ENCODE assay signal across 33 cellular contexts in the genomic region with DNA sequence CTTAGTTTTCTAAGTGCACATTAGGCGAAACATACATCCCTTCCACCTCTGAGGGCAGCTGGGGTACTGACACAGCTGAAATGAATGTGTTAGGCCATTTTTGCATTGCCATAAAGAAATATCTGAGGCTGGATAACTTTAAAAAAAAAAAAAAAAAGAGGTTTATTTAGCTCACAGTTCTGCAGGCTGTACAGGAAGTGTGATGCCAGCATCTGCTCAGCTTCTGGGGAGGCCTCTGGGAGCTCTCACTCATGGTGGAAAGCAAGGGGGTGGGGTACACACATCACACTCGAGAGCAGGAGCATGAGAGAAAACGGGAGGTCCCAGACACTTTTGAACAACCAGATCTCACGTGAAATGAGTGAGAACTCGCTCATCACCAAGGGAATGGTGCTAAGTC.
"Had no signal": no experiment of that assay in that cellular context is flagged by ENCODE, and none has a peak within 500 bp of the region (broad histone marks: within the 10 kb centered on the region; RNA-seq: fewer than 3 reads in every experiment).

No MANE protein-coding gene starts in this region.

- H3K4me3 ChIP-seq: adrenal gland, ascending aorta, body of pancreas, breast epithelium, cardiac muscle cell had no signal

- H3K9me3 ChIP-seq: adrenal gland had no signal

- ATAC-seq: activated naive CD4-positive, alpha-beta T cell treated with anti-CD3 and anti-CD28 coated beads, Interleukin-2, amount 50 U/mL, for 72 hours; activated naive CD8-positive, alpha-beta T cell treated with anti-CD3 and anti-CD28 coated beads, Interleukin-2, amount 50 U/mL, for 24 hours; activated T-cell treated with anti-CD3 and anti-CD28 coated beads, Interleukin-2, amount 50 U/mL, for 4 hours; activated T-cell treated with anti-CD3 and anti-CD28 coated beads, Interleukin-2, amount 50 U/mL, for 72 hours; activated T-helper 17 cell treated with anti-CD3 and anti-CD28 coated beads, Interleukin-2, amount 50 U/mL, for 72 hours; body of pancreas had no signal

- H3K27me3 ChIP-seq: adrenal gland, ascending aorta, body of pancreas, brain microvascular endothelial cell, breast epithelium, cardiac muscle cell had no signal

- H3K27ac ChIP-seq: adrenal gland, ascending aorta, body of pancreas, brain microvascular endothelial cell, breast epithelium, cardiac muscle cell had no signal

- FAIRE-seq: astrocyte, bronchial epithelial cell had no signal

- H3K36me3 ChIP-seq: adrenal gland, ascending aorta, brain microvascular endothelial cell, breast epithelium, cardiac muscle cell had no signal

- DNase-seq: activated effector memory CD4-positive, alpha-beta T cell treated with anti-CD3 and anti-CD28 coated beads, Interleukin-2, amount 50 U/mL, for 16 hours; activated effector memory CD4-positive, alpha-beta T cell treated with Interleukin-2 at 50 U/mL for 16 hours; activated gamma-delta T cell; activated gamma-delta T cell treated with Interleukin-2 at 50 U/mL for 16 hours; activated naive CD4-positive, alpha-beta T cell; activated naive CD4-positive, alpha-beta T cell treated with anti-CD3 and anti-CD28 coated beads for 36 hours; activated naive CD4-positive, alpha-beta T cell treated with anti-CD3 and anti-CD28 coated beads, Interleukin-2, amount 10 ng/mL, durations not matched to agents 7 days and 5 days; activated naive CD4-positive, alpha-beta T cell treated with anti-CD3 and anti-CD28 coated beads, Interleukin-2, amount 50 U/mL, for 16 hours; activated naive CD4-positive, alpha-beta T cell treated with Interleukin-2 at 50 U/mL for 16 hours; activated naive CD8-positive, alpha-beta T cell treated with anti-CD3 and anti-CD28 coated beads for 36 hours; activated naive CD8-positive, alpha-beta T cell treated with anti-CD3 and anti-CD28 coated beads, Interleukin-2, amount 10 ng/mL, durations not matched to agents 7 days and 5 days; activated naive CD8-positive, alpha-beta T cell treated with anti-CD3 and anti-CD28 coated beads, Interleukin-2, amount 50 U/mL, for 24 hours; activated T-cell treated with anti-CD3 and anti-CD28 coated beads, Interleukin-2, amount 50 U/mL, for 1 hour; activated T-cell treated with anti-CD3 and anti-CD28 coated beads, Interleukin-2, amount 50 U/mL, for 24 hours; activated T-cell treated with anti-CD3 and anti-CD28 coated beads, Interleukin-2, amount 50 U/mL, for 4 hours; activated T-cell treated with anti-CD3 and anti-CD28 coated beads, Interleukin-2, amount 50 U/mL, for 48 hours; activated T-cell treated with anti-CD3 and anti-CD28 coated beads, Interleukin-2, amount 50 U/mL, for 72 hours; adrenal gland; amniotic stem cell; amygdala; anterior cingulate cortex; body of pancreas; brain microvascular endothelial cell; caudate nucleus; central memory CD4-positive, alpha-beta T cell; cerebellar nuclear complex had no signal
